19 cellular contexts compared by ENCODE assay signal in the genomic region with DNA sequence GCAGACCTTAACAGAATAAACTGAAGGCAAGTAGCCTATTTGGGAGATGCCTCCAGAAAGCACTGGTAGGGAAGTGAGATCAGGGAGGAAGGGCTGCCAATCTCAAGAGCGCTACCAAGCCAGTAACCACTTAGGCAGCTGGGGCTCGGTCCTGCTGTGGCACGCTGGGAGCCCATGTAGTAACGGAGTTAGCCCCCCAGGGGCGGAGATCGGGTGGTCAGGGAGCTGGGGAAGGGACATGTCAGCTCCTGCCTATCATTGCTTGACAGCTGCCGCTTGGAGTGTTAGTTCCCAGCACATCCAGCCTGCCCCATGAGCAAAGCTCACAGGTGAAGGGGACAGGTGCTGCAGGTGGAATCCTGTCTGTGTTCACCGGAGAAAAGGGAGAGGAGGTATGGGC.
A peak's percentile ranks its signal among the peaks of the same experiment; 100 is the strongest.
DNase-seq lines count a peak whose midpoint lies in the region; FAIRE-seq and TF ChIP-seq lines count a peak whose summit lies in the region.
"Had no signal": no experiment of that assay in that cellular context is flagged by ENCODE, and none has a peak within 500 bp of the region (broad histone marks: within the 10 kb centered on the region; RNA-seq: fewer than 3 reads in every experiment).

No MANE protein-coding gene starts in this region.

- no peak for FAIRE-seq in H1 (lab: Jason Lieb, UNC)
- FAIRE-seq: A204.1, pancreas, small intestine had no signal

- H3K9me3 Mint-ChIP-seq in nephron progenitor cell: peaks cover 12% of the 10 kb centered on the region
- H3K9me3 Mint-ChIP-seq: activated T-helper 1 cell treated with anti-CD3 and anti-CD28 coated beads, Interleukin-12 subunit alpha, Interleukin-12 subunit beta, Interleukin-2, Interleukin-4 antibody, amounts not matched to agents 30 ng/mL and 10 ng/mL and 1 ng/mL, durations not matched to agents 14 hours and 24 hours and 36 hours; HFFc6 had no signal

- no peaks in the 10 kb centered on the region for H3K79me1 ChIP-seq in H1 (ENCODE audit: low read depth, low read length)

- no peak overlapping the region for H3K27ac ChIP-seq in H1 (ENCODE audit: low read depth, low read length)
- H3K27ac ChIP-seq in transverse colon: no peak overlapping the region
- no peak overlapping the region for H3K27ac ChIP-seq in Peyer's patch
- H3K27ac ChIP-seq: BLaER1 treated with 17β-estradiol and CSF1 and Interleukin-3, amounts not matched to agents 10 nM and 100 nM; pancreas; WERI-Rb-1 had no signal

- H3K27me3 Mint-ChIP-seq in nephron progenitor cell (ENCODE audit: low read depth, poor library complexity): peaks cover 27% of the 10 kb centered on the region

- H3K4ac ChIP-seq in H1 (replicated peaks; ENCODE audit: insufficient read length, low read depth, low read length): no peak overlapping the region

- TF ChIP-seq RAD21 in H1 (IDR thresholded peaks at IDR 0.05 in 1 of 2, conservative IDR thresholded peaks at IDR 0.05 in 1 of 2; ENCODE audit: low read depth in 2 of 2, low read length in 2 of 2): no peak

- no peaks in the 10 kb centered on the region for H3K79me2 ChIP-seq in H1 (ENCODE audit: control insufficient read depth in 1 of 2, insufficient read depth in 2 of 2, low read length in 2 of 2)

- H2BK20ac ChIP-seq in H1 (ENCODE audit: low read length): no peak overlapping the region

- H2BK5ac ChIP-seq in H1 (ENCODE audit: low read depth, low read length): no peak overlapping the region; the same call in 1 of the 2 replicates

- H4K8ac ChIP-seq in H1 (ENCODE audit: extremely low read depth, insufficient read depth, low read length): 0 out of 2 replicates have a peak overlapping the region, but pooled peaks have one; percentile 6

- no peak overlapping the region for H3K4me3 Mint-ChIP-seq in nephron progenitor cell
- H3K4me3 Mint-ChIP-seq: activated CD8-positive, alpha-beta T cell treated with anti-CD3 and anti-CD28 coated beads, Interleukin-2, amount 10 ng/mL, durations not matched to agents 7 days and 5 days; activated T-helper 1 cell treated with anti-CD3 and anti-CD28 coated beads, Interleukin-12 subunit alpha, Interleukin-12 subunit beta, Interleukin-2, Interleukin-4 antibody, amounts not matched to agents 30 ng/mL and 10 ng/mL and 1 ng/mL, durations not matched to agents 14 hours and 24 hours and 36 hours; HFFc6 had no signal

- no peak overlapping the region for H2BK15ac ChIP-seq in H1 (ENCODE audit: low read length)

- H2BK120ac ChIP-seq in H1 (replicated peaks; ENCODE audit: low read depth, low read length): no peak overlapping the region

- no peak overlapping the region for H3K9ac ChIP-seq in H1 (replicated peaks in 1 of 4; ENCODE audit: extremely low read depth in 1 of 4, low read depth in 3 of 4, low read length in 3 of 4)
- H3K9ac ChIP-seq: BLaER1 treated with 17β-estradiol and CSF1 and Interleukin-3, amounts not matched to agents 10 nM and 100 nM had no signal

- H3K27me3 ChIP-seq in H1 (replicated peaks in 1 of 4; ENCODE audit: control insufficient read depth in 3 of 4, extremely low read depth in 1 of 4, insufficient read depth in 3 of 4, low read length in 3 of 4) (no peaks in the 10 kb centered on the region), transverse colon (no peaks in the 10 kb centered on the region), Peyer's patch (no peaks in the 10 kb centered on the region)
- H3K27me3 ChIP-seq: pancreas had no signal

- 86% methylated on average over 8 of the region's 8 CpGs; no CpG with 5 or more reads in 1 of the 2 experiments for WGBS in H1 (ENCODE audit: extremely low coverage in 1 of 2, insufficient coverage in 1 of 2, insufficient read length in 1 of 2, insufficient replicate concordance in 2 of 2, low coverage in 1 of 2, low lambda C conversion rate in 2 of 2, missing lambda C conversion rate in 1 of 2), 2 experiments
- WGBS in transverse colon (ENCODE audit: low coverage in 1 of 2), 2 donors: 56% methylated on average over 8 of the region's 8 CpGs; no CpG with 5 or more reads in 1 of the 2 donors

- peaks cover 4% of the 10 kb centered on the region; the same call in 1 of the 2 replicates for H3K23me2 ChIP-seq in H1 (ENCODE audit: low read depth, low read length)

- CTCF ChIA-PET in H1 (lab: Charles Lee; ENCODE audit: partially characterized antibody): interaction anchor here (0.8 to 2.5 kb wide), 10 partner anchors 9 to 132 kb away, joined by 3 to 8 read pairs (median 3); partner anchors contain the start of gene CEBPB

- H3K27ac Mint-ChIP-seq in nephron progenitor cell: no peak overlapping the region
- H3K27ac Mint-ChIP-seq: activated CD8-positive, alpha-beta T cell treated with anti-CD3 and anti-CD28 coated beads, Interleukin-2, amount 10 ng/mL, durations not matched to agents 7 days and 5 days; activated T-helper 1 cell treated with anti-CD3 and anti-CD28 coated beads, Interleukin-12 subunit alpha, Interleukin-12 subunit beta, Interleukin-2, Interleukin-4 antibody, amounts not matched to agents 30 ng/mL and 10 ng/mL and 1 ng/mL, durations not matched to agents 14 hours and 24 hours and 36 hours; HFFc6 had no signal

- POLR2A ChIA-PET in H1 (lab: Charles Lee; ENCODE audit: partially characterized antibody): interaction anchor here (1.0 to 1.6 kb wide), 2 partner anchors 9 to 30 kb away, joined by 3 to 4 read pairs; no protein-coding TSS in a partner anchor

- H3K36me3 ChIP-seq in H1 (ENCODE audit: control insufficient read depth in 2 of 4, insufficient read depth in 4 of 4, low read length in 3 of 4) (no peaks in the 10 kb centered on the region), transverse colon (no peaks in the 10 kb centered on the region), Peyer's patch (no peaks in the 10 kb centered on the region)
- H3K36me3 ChIP-seq: BLaER1 treated with 17β-estradiol and CSF1 and Interleukin-3, amounts not matched to agents 10 nM and 100 nM; pancreas; WERI-Rb-1 had no signal

- H3K4me2 ChIP-seq in H1 (ENCODE audit: insufficient read depth in 1 of 2, low read depth in 2 of 2, low read length in 2 of 2): no peak overlapping the region

- TF ChIP-seq POLR2A in H1 (IDR thresholded peaks at IDR 0.05; ENCODE audit: control extremely low read depth in 1 of 2, low read depth in 2 of 2, low read length in 2 of 2): no peak
- TF ChIP-seq POLR2A in transverse colon (IDR thresholded peaks at IDR 0.05): no peak
- no peak for TF ChIP-seq POLR2A in Peyer's patch (IDR thresholded peaks at IDR 0.05)

- intact Hi-C loops in transverse colon (cut with DNase I; ENCODE audit: low total_unique reads): no loop called here

- H4K20me1 ChIP-seq in H1 (replicated peaks in 1 of 2; ENCODE audit: control insufficient read depth in 1 of 2, insufficient read depth in 2 of 2, low read length in 2 of 2): no peaks in the 10 kb centered on the region
- H4K20me1 ChIP-seq: BLaER1 treated with 17β-estradiol and CSF1 and Interleukin-3, amounts not matched to agents 10 nM and 100 nM had no signal

- no peak overlapping the region for H2BK12ac ChIP-seq in H1 (ENCODE audit: low read depth, low read length)

- H3K23ac ChIP-seq in H1 (ENCODE audit: insufficient read length): no peak overlapping the region

- H3K36me3 Mint-ChIP-seq in nephron progenitor cell (ENCODE audit: low read depth): no peaks in the 10 kb centered on the region

- in situ Hi-C loops in transverse colon (cut with MboI; ENCODE audit: low pct_ligation_motif_present in 1 of 4, low pct_unique_long_range_greater_than_20kb in 1 of 4, low sequenced_read_pairs in 3 of 4): no loop called here

- TF ChIP-seq CTCF in H1 (IDR thresholded peaks at IDR 0.05; ENCODE audit: control extremely low read depth in 1 of 3, insufficient read depth in 1 of 3, low read depth in 1 of 3, low read length in 3 of 3) (no peak), transverse colon (IDR thresholded peaks at IDR 0.05) (no peak), Peyer's patch (IDR thresholded peaks at IDR 0.05) (no peak), nephron progenitor cell (IDR thresholded peaks at IDR 0.05) (no peak)

- DNase-seq in NCI-H1417 (lab: John Stamatoyannopoulos, UW) (peak; percentile 33 to 76 (median 55)), NCI-H1417 treated with DMSO at 0.1 percent for 48 hours (lab: John Stamatoyannopoulos, UW) (no peak), NCI-H2171 treated with DMSO at 0.1 percent for 48 hours (lab: John Stamatoyannopoulos, UW) (peak; percentile 99), H1 (ENCODE audit: low read depth in 1 of 2, low spot score in 2 of 2) (no peak), transverse colon (peak; percentile 7), Peyer's patch (no peak), nephron progenitor cell (no peak), epidermal melanocyte (ENCODE audit: insufficient read length, low spot score) (no peak)
- DNase-seq: activated CD8-positive, alpha-beta T cell treated with anti-CD3 and anti-CD28 coated beads, Interleukin-2, amount 10 ng/mL, durations not matched to agents 7 days and 5 days; central memory CD4-positive, alpha-beta T cell; DND-41; effector CD8-positive, alpha-beta T cell; HFFc6; pancreas; small intestine; WERI-Rb-1 had no signal

- H4K5ac ChIP-seq in H1 (ENCODE audit: insufficient read length, low read depth, low read length): no peak overlapping the region

- H3K9me3 ChIP-seq in H1 (ENCODE audit: insufficient read depth in 2 of 2, low read depth in 1 of 2, low read length in 1 of 2): no peaks in the 10 kb centered on the region
- no peaks in the 10 kb centered on the region for H3K9me3 ChIP-seq in transverse colon
- H3K9me3 ChIP-seq in Peyer's patch: no peaks in the 10 kb centered on the region
- H3K9me3 ChIP-seq: pancreas had no signal

- H3K4me1 Mint-ChIP-seq in nephron progenitor cell: peaks cover 36% of the 10 kb centered on the region

- H3K14ac ChIP-seq in H1 (ENCODE audit: insufficient read length): no peak overlapping the region

- H4K91ac ChIP-seq in H1 (replicated peaks; ENCODE audit: insufficient read length, low read length): no peak overlapping the region

- H3K4me3 ChIP-seq in H1 (ENCODE audit: extremely low read depth in 1 of 4, insufficient read depth in 2 of 4, low read depth in 3 of 4, low read length in 4 of 4) (no peak overlapping the region), transverse colon (no peak overlapping the region), Peyer's patch (no peak overlapping the region)
- H3K4me3 ChIP-seq: BLaER1 treated with 17β-estradiol and CSF1 and Interleukin-3, amounts not matched to agents 10 nM and 100 nM; pancreas had no signal

- H3K4me1 ChIP-seq in H1 (replicated peaks in 1 of 4; ENCODE audit: control insufficient read depth in 3 of 4, insufficient read depth in 4 of 4, low read length in 3 of 4): peaks cover 0 to 12% (median 7%) of the 10 kb centered on the region in 4 experiments; a peak in 5 of 7 replicates
- peaks cover 4 to 23% (median 12%) of the 10 kb centered on the region in 4 donors for H3K4me1 ChIP-seq in transverse colon
- peaks cover 0 to 19% (median 0%) of the 10 kb centered on the region in 4 donors for H3K4me1 ChIP-seq in Peyer's patch

- no peak overlapping the region for H2AK5ac ChIP-seq in H1 (ENCODE audit: low read depth, low read length)

- H2AFZ ChIP-seq in H1 (ENCODE audit: low read length): no peak overlapping the region

- H3K56ac ChIP-seq in H1 (replicated peaks; ENCODE audit: insufficient read length, low read depth, low read length): no peak overlapping the region

- 0 out of 2 replicates have a peak overlapping the region, but pooled peaks have one; percentile 24 for H3K18ac ChIP-seq in H1 (ENCODE audit: extremely low read depth, low read length)

- TF ChIP-seq EP300 in H1 (IDR thresholded peaks at IDR 0.05; ENCODE audit: borderline replicate concordance in 1 of 2, low read depth in 2 of 2, low read length in 2 of 2) (no peak), transverse colon (IDR thresholded peaks at IDR 0.05; ENCODE audit: low read depth) (no peak)

Comparison
In these comparisons a context has a peak if more than half of its experiments do, and no peak if none do; other contexts are left out.
1. DNase-seq: peak in NCI-H1417 (3 of 3), NCI-H2171 treated with DMSO at 0.1 percent for 48 hours (single experiment) and transverse colon (single experiment); none in NCI-H1417 treated with DMSO at 0.1 percent for 48 hours (single experiment), H1 (0 of 2), Peyer's patch (0 of 3), nephron progenitor cell (single experiment) and epidermal melanocyte (single experiment).